Comparison of ENCODE assay signal across 22 cellular contexts in the genomic region with DNA sequence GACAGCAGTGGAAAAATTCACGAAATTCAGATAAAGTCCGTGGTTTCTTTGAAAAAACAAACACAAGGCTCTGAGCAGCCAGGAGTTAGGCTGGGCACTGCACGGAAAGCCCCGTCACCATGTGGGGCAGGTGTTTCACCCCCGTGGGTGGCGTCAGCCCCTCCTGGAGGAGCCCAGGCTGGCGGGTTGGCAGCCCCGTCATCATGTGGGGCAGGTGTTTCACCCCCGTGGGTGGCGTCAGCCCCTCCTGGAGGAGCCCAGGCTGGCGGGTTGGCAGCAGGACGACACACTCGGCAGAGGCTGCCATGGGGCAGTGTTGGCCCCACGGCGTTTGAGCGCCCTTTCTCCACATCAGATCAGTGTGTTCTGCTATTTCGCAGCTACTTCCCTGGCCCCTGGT. TPM values are rescaled to one million over a fixed set of nuclear protein-coding genes. Genes with fewer than 3 reads are reported as not detected.
DNase-seq lines count a peak whose midpoint lies in the region; ATAC-seq, FAIRE-seq and TF ChIP-seq lines count a peak whose summit lies in the region.
"Had no signal": no experiment of that assay in that cellular context is flagged by ENCODE, and none has a peak within 500 bp of the region (broad histone marks: within the 10 kb centered on the region; RNA-seq: fewer than 3 reads in every experiment).

No MANE protein-coding gene starts in this region.

- no peak for FAIRE-seq in kidney (lab: Jason Lieb, UNC)
- FAIRE-seq in GM19239 (lab: Jason Lieb, UNC) = no peak
- FAIRE-seq: A549 had no signal

- DNase-seq in left ventricle myocardium inferior = peak; percentile 4
- DNase-seq in left cardiac atrium = no peak
- peak; percentile 34 for DNase-seq in RWPE2 (ENCODE audit: low spot score)
- DNase-seq in kidney = peak; percentile 38
- peak; percentile 38 for DNase-seq in upper lobe of right lung
- DNase-seq in GM19239 (ENCODE audit: insufficient read length, low spot score) = no peak
- DNase-seq in NCI-H1105 (lab: John Stamatoyannopoulos, UW) = no peak
- DNase-seq: Calu3, DMS53, IMR-90, NCI-H1436, NCI-H1930, NCI-H226, NCI-H524, NCI-H82, PC-3, RPMI8226, SJCRH30 had no signal

- H3K27me3 ChIP-seq in left ventricle myocardium inferior (ENCODE audit: low read depth) (no peaks in the 10 kb centered on the region), RWPE2 (ENCODE audit: insufficient read depth, poor library complexity, severe bottlenecking) (no peaks in the 10 kb centered on the region), upper lobe of right lung (no peaks in the 10 kb centered on the region)
- H3K27me3 ChIP-seq: BLaER1 treated with 17β-estradiol and CSF1 and Interleukin-3, amounts not matched to agents 10 nM and 100 nM; SJCRH30 had no signal

- H3K9me3 ChIP-seq in left ventricle myocardium inferior (replicated peaks) (peaks cover 16% of the 10 kb centered on the region), RWPE2 (ENCODE audit: severe bottlenecking) (peaks cover 3% of the 10 kb centered on the region), kidney (ENCODE audit: control insufficient read depth in 1 of 2, low read length in 2 of 2) (no peaks in the 10 kb centered on the region), upper lobe of right lung (no peaks in the 10 kb centered on the region)
- H3K9me3 ChIP-seq: SJCRH30 had no signal

- TF ChIP-seq CTCF in left ventricle myocardium inferior (IDR thresholded peaks at IDR 0.05; ENCODE audit: borderline replicate concordance) (no peak), RWPE2 (IDR thresholded peaks at IDR 0.05; ENCODE audit: poor library complexity, severe bottlenecking) (no peak), kidney (IDR thresholded peaks at IDR 0.05; ENCODE audit: borderline replicate concordance, extremely low read depth, insufficient read depth) (no peak), upper lobe of right lung (IDR thresholded peaks at IDR 0.05) (no peak)

- H3K27ac ChIP-seq in left ventricle myocardium inferior (replicated peaks) (no peak overlapping the region), RWPE2 (ENCODE audit: poor library complexity, severe bottlenecking) (no peak overlapping the region), kidney (ENCODE audit: low read depth in 2 of 2, low read length in 2 of 2) (no peak overlapping the region), upper lobe of right lung (no peak overlapping the region)
- H3K27ac ChIP-seq: A549; BLaER1 treated with 17β-estradiol and CSF1 and Interleukin-3, amounts not matched to agents 10 nM and 100 nM; SJCRH30 had no signal

- intact Hi-C loops in left ventricle myocardium inferior (cut with micrococcal nuclease) = no loop called here
- intact Hi-C loops in left cardiac atrium (cut with DNase I) = no loop called here
- intact Hi-C loops in kidney (cut with DNase I) = no loop called here
- intact Hi-C loops in upper lobe of right lung (cut with DNase I) = no loop called here

- ATAC-seq in left cardiac atrium (no peak), RWPE2 (ENCODE audit: low read depth) (no peak), upper lobe of right lung (no peak)
- ATAC-seq: A549; CD8-positive, alpha-beta T cell; PC-3 had no signal

- H3K36me3 ChIP-seq in left ventricle myocardium inferior (peaks cover 76% of the 10 kb centered on the region), RWPE2 (ENCODE audit: low read depth) (peaks cover 52% of the 10 kb centered on the region), kidney (ENCODE audit: control insufficient read depth in 1 of 2, insufficient read depth in 2 of 2, low read length in 2 of 2) (peaks cover 3 to 5% of the 10 kb centered on the region in 2 donors), upper lobe of right lung (peaks cover 33% of the 10 kb centered on the region)
- H3K36me3 ChIP-seq: SJCRH30 had no signal

- H3K4me3 ChIP-seq in left ventricle myocardium inferior (no peak overlapping the region), RWPE2 (ENCODE audit: severe bottlenecking) (no peak overlapping the region), kidney (ENCODE audit: low read length in 2 of 2) (no peak overlapping the region), upper lobe of right lung (no peak overlapping the region)
- H3K4me3 ChIP-seq: A549; BLaER1 treated with 17β-estradiol and CSF1 and Interleukin-3, amounts not matched to agents 10 nM and 100 nM; SJCRH30 had no signal

- H3K4me1 ChIP-seq in left ventricle myocardium inferior (no peaks in the 10 kb centered on the region), RWPE2 (ENCODE audit: insufficient read depth, poor library complexity, severe bottlenecking) (no peaks in the 10 kb centered on the region), kidney (ENCODE audit: control insufficient read depth in 1 of 2, insufficient read depth in 1 of 2, low read depth in 1 of 2, low read length in 2 of 2) (no peaks in the 10 kb centered on the region), upper lobe of right lung (no peaks in the 10 kb centered on the region)
- H3K4me1 ChIP-seq: A549, SJCRH30 had no signal

- H3K9ac ChIP-seq in kidney (ENCODE audit: low read length in 2 of 2) = no peak overlapping the region
- H3K9ac ChIP-seq: BLaER1 treated with 17β-estradiol and CSF1 and Interleukin-3, amounts not matched to agents 10 nM and 100 nM had no signal

RNA-seq across cellular contexts. Expression of a gene that starts 38.1 kb away (rescaled TPM):
- total RNA-seq in left ventricle myocardium inferior (16.7 TPM), left cardiac atrium (10 to 100 TPM; 14.9 to 16.2 TPM), kidney (33.2 TPM), upper lobe of right lung (32.0 TPM)
- 39.0 TPM for polyA plus RNA-seq in kidney (ENCODE audit: insufficient read depth, low read depth, low replicate concordance)

RNA-seq across cellular contexts. Expression of a gene that starts 39.8 kb away (rescaled TPM):
- not detected for total RNA-seq in left ventricle myocardium inferior
- total RNA-seq in left cardiac atrium = under 1 TPM in 1 of 2 donors, not detected in 1; 0.09 TPM
- total RNA-seq in kidney = 0.31 TPM
- 0.22 TPM for polyA plus RNA-seq in kidney (ENCODE audit: insufficient read depth, low read depth, low replicate concordance)
- total RNA-seq in upper lobe of right lung = 0.43 TPM
- total RNA-seq: Calu3, HT1080 had no signal

Comparison
In these comparisons a context has a peak if more than half of its experiments do, and no peak if none do; other contexts are left out.
1. DNase-seq: peak in left ventricle myocardium inferior (single experiment), RWPE2 (single experiment), kidney (single experiment) and upper lobe of right lung (single experiment); none in left cardiac atrium (single experiment), GM19239 (single experiment) and NCI-H1105 (single experiment).